Comparison of ENCODE assay signal across 27 cellular contexts in genomic region chr3:4731543-4732111, GRCh38.
A peak's percentile ranks its signal among the peaks of the same experiment; 100 is the strongest.
DNase-seq lines count a peak whose midpoint lies in the region; ATAC-seq lines count a peak whose summit lies in the region.
"Had no signal": no experiment of that assay in that cellular context is flagged by ENCODE, and none has a peak within 500 bp of the region (broad histone marks: within the 10 kb centered on the region; RNA-seq: fewer than 3 reads in every experiment).

No MANE protein-coding gene starts in this region.

- H3K18ac ChIP-seq in mesendoderm (ENCODE audit: low read length) (peak overlapping the region; percentile 19), trophoblast cell (ENCODE audit: low read length) (no peak overlapping the region)

- H2BK5ac ChIP-seq in mesendoderm (ENCODE audit: low read length), result no peak overlapping the region
- no peak overlapping the region for H2BK5ac ChIP-seq in trophoblast cell (ENCODE audit: low read depth, low read length, poor library complexity)

- DNase-seq in activated naive CD8-positive, alpha-beta T cell treated with anti-CD3 and anti-CD28 coated beads, Interleukin-2, amount 50 U/mL, for 24 hours, result no peak
- no peak for DNase-seq in activated naive CD8-positive, alpha-beta T cell treated with anti-CD3 and anti-CD28 coated beads for 36 hours
- no peak for DNase-seq in central memory CD8-positive, alpha-beta T cell (ENCODE audit: low spot score in 2 of 2)
- DNase-seq in mesendoderm, result no peak
- no peak for DNase-seq in NCI-H446 treated with DMSO at 0.1 percent for 48 hours (lab: John Stamatoyannopoulos, UW)
- no peak for DNase-seq in trophoblast cell
- no peak for DNase-seq in GM23248
- DNase-seq: activated CD4-positive, alpha-beta T cell treated with anti-CD3 and anti-CD28 coated beads, Interleukin-2, amount 10 ng/mL, durations not matched to agents 7 days and 5 days; Calu3; DMS79; endodermal cell; GDM1; mucosa of descending colon; NCI-H1048; NCI-H1694 treated with DMSO at 0.1 percent for 48 hours; NCI-H82; stimulated activated CD4-positive, alpha-beta T cell treated with anti-CD3 and anti-CD28 coated beads, Interleukin-4, amount 100 ng/mL, for 1 hour had no signal

- H4K12ac ChIP-seq in trophoblast cell (ENCODE audit: low read depth, low read length), result no peak overlapping the region

- H3K36me3 ChIP-seq in mesendoderm (ENCODE audit: control insufficient read depth, insufficient read depth, low read length) (no peaks in the 10 kb centered on the region), trophoblast cell (ENCODE audit: control insufficient read depth in 1 of 2, insufficient read depth in 2 of 2, low read length in 2 of 2) (no peaks in the 10 kb centered on the region), GM23248 (ENCODE audit: low read depth) (no peaks in the 10 kb centered on the region)
- H3K36me3 ChIP-seq: cardiac muscle cell had no signal

- ATAC-seq in activated naive CD8-positive, alpha-beta T cell treated with anti-CD3 and anti-CD28 coated beads, Interleukin-2, amount 50 U/mL, for 24 hours, result no peak
- ATAC-seq in central memory CD8-positive, alpha-beta T cell (replicated peaks; ENCODE audit: extremely low read depth, poor library complexity, severe bottlenecking), result no peak
- no peak for ATAC-seq in GM18517 (IDR thresholded peaks at IDR 0.05; ENCODE audit: unreplicated experiment)
- ATAC-seq: A549; activated naive CD4-positive, alpha-beta T cell treated with anti-CD3 and anti-CD28 coated beads, Interleukin-2, amount 50 U/mL, for 72 hours; esophagus mucosa; HCT116; mucosa of descending colon; natural killer cell treated with Interleukin-12 subunit alpha and Interleukin-12 subunit beta and Interleukin-15 and Interleukin-18, amount 100 ng/mL, for 72 hours; WTC11 had no signal

- no CpG with 5 or more reads among the region's 6 CpGs for WGBS in mesendoderm (ENCODE audit: extremely low coverage, insufficient coverage, low lambda C conversion rate)
- no CpG with 5 or more reads among the region's 6 CpGs for WGBS in trophoblast cell (ENCODE audit: extremely low coverage, insufficient coverage, insufficient read length)
- WGBS in GM23248 (ENCODE audit: low coverage in 1 of 2, low lambda C conversion rate in 2 of 2, missing lambda C conversion rate in 2 of 2), 2 experiments, result 94 to 98% methylated on average over 6 of the region's 6 CpGs

- H2AFZ ChIP-seq in trophoblast cell (ENCODE audit: insufficient read depth, low read length, poor library complexity) (no peak overlapping the region), GM23248 (no peak overlapping the region)

- H3K27ac Mint-ChIP-seq in activated naive CD8-positive, alpha-beta T cell treated with anti-CD3 and anti-CD28 coated beads, Interleukin-2, amount 50 U/mL, for 24 hours, result peak overlapping the region; percentile 36
- no peak overlapping the region for H3K27ac Mint-ChIP-seq in activated naive CD8-positive, alpha-beta T cell treated with anti-CD3 and anti-CD28 coated beads for 36 hours
- peak overlapping the region; percentile 3 for H3K27ac Mint-ChIP-seq in central memory CD8-positive, alpha-beta T cell (ENCODE audit: low read depth)
- H3K27ac Mint-ChIP-seq: activated CD4-positive, alpha-beta T cell treated with anti-CD3 and anti-CD28 coated beads, Interleukin-2, amount 10 ng/mL, durations not matched to agents 7 days and 5 days; dendritic cell treated with granulocyte-macrophage colony-stimulating factor and Interleukin-4, amounts not matched to agents 40 ng/mL and 50 ng/mL, for 4 days; endodermal cell; WTC11 had no signal

- H4K8ac ChIP-seq in mesendoderm (ENCODE audit: low read depth, low read length) (no peak overlapping the region), trophoblast cell (ENCODE audit: low read depth, low read length) (no peak overlapping the region)

- no peaks in the 10 kb centered on the region for H3K9me3 Mint-ChIP-seq in activated naive CD8-positive, alpha-beta T cell treated with anti-CD3 and anti-CD28 coated beads, Interleukin-2, amount 50 U/mL, for 24 hours
- peaks cover 3% of the 10 kb centered on the region for H3K9me3 Mint-ChIP-seq in activated naive CD8-positive, alpha-beta T cell treated with anti-CD3 and anti-CD28 coated beads for 36 hours
- H3K9me3 Mint-ChIP-seq in central memory CD8-positive, alpha-beta T cell, result no peaks in the 10 kb centered on the region
- H3K9me3 Mint-ChIP-seq: activated naive CD4-positive, alpha-beta T cell treated with anti-CD3 and anti-CD28 coated beads, Interleukin-2, amount 50 U/mL, for 72 hours; dendritic cell treated with granulocyte-macrophage colony-stimulating factor and Interleukin-4, amounts not matched to agents 40 ng/mL and 50 ng/mL, for 4 days; endodermal cell; natural killer cell treated with Interleukin-12 subunit alpha and Interleukin-12 subunit beta and Interleukin-15 and Interleukin-18, amount 100 ng/mL, for 72 hours; WTC11 had no signal

- no peaks in the 10 kb centered on the region for H3K27me3 ChIP-seq in mesendoderm (ENCODE audit: insufficient read depth, low read length, poor library complexity)
- H3K27me3 ChIP-seq in trophoblast cell (ENCODE audit: insufficient read depth, low read length), result no peaks in the 10 kb centered on the region
- no peaks in the 10 kb centered on the region for H3K27me3 ChIP-seq in GM23248 (replicated peaks; ENCODE audit: insufficient read depth)
- H3K27me3 ChIP-seq: ascending aorta, cardiac muscle cell had no signal

- no peak overlapping the region for H2BK12ac ChIP-seq in trophoblast cell (ENCODE audit: low read length)

- H3K9me2 ChIP-seq in GM23248 (ENCODE audit: insufficient read depth), result no peaks in the 10 kb centered on the region

- H3K79me1 ChIP-seq in mesendoderm (ENCODE audit: low read length), result no peaks in the 10 kb centered on the region
- no peaks in the 10 kb centered on the region for H3K79me1 ChIP-seq in trophoblast cell (ENCODE audit: low read length)

- H3K4ac ChIP-seq in mesendoderm (ENCODE audit: low read depth, low read length) (no peak overlapping the region), trophoblast cell (ENCODE audit: low read depth, low read length) (no peak overlapping the region)

- peaks cover 55% of the 10 kb centered on the region for H3K36me3 Mint-ChIP-seq in activated naive CD8-positive, alpha-beta T cell treated with anti-CD3 and anti-CD28 coated beads, Interleukin-2, amount 50 U/mL, for 24 hours (ENCODE audit: low read depth)
- H3K36me3 Mint-ChIP-seq in activated naive CD8-positive, alpha-beta T cell treated with anti-CD3 and anti-CD28 coated beads for 36 hours, result peaks cover 45% of the 10 kb centered on the region
- H3K36me3 Mint-ChIP-seq in central memory CD8-positive, alpha-beta T cell (ENCODE audit: insufficient read depth), result peaks cover 12% of the 10 kb centered on the region
- H3K36me3 Mint-ChIP-seq: WTC11 had no signal

- H3K9ac ChIP-seq in mesendoderm (ENCODE audit: low read length) (no peak overlapping the region), trophoblast cell (ENCODE audit: low read length) (no peak overlapping the region), GM23248 (no peak overlapping the region)

- H4K91ac ChIP-seq in trophoblast cell (ENCODE audit: low read depth, low read length), result no peak overlapping the region

- no peak overlapping the region for H3K27ac ChIP-seq in mesendoderm (ENCODE audit: low read depth, low read length)
- no peak overlapping the region for H3K27ac ChIP-seq in trophoblast cell (ENCODE audit: low read depth, low read length)
- no peak overlapping the region for H3K27ac ChIP-seq in GM23248
- H3K27ac ChIP-seq: ascending aorta, cardiac muscle cell had no signal

- H3K4me3 ChIP-seq in mesendoderm (ENCODE audit: low read length) (no peak overlapping the region), trophoblast cell (ENCODE audit: low read depth, low read length) (no peak overlapping the region), GM23248 (no peak overlapping the region)
- H3K4me3 ChIP-seq: A549, ascending aorta, cardiac muscle cell, mucosa of descending colon had no signal

- H3K9me3 ChIP-seq in trophoblast cell (ENCODE audit: insufficient read depth, low read depth, low read length) (no peaks in the 10 kb centered on the region), GM23248 (ENCODE audit: low read depth) (no peaks in the 10 kb centered on the region)
- H3K9me3 ChIP-seq: A549, ascending aorta, mucosa of descending colon had no signal

- H2BK120ac ChIP-seq in mesendoderm (ENCODE audit: low read depth, low read length) (peak overlapping the region; percentile 83), trophoblast cell (ENCODE audit: insufficient read depth, low read length, poor library complexity) (no peak overlapping the region)

- in situ Hi-C loops in GM23248 (cut with MboI), result no loop called here

- H3K79me2 ChIP-seq in mesendoderm (ENCODE audit: control insufficient read depth, insufficient read depth, low read length), result no peaks in the 10 kb centered on the region
- H3K79me2 ChIP-seq in trophoblast cell (ENCODE audit: control insufficient read depth, insufficient read depth, low read length, poor library complexity), result no peaks in the 10 kb centered on the region
- no peaks in the 10 kb centered on the region for H3K79me2 ChIP-seq in GM23248 (ENCODE audit: insufficient read depth)

- H3F3A ChIP-seq in GM23248 (ENCODE audit: insufficient read depth), result no peaks in the 10 kb centered on the region

- H3K4me1 Mint-ChIP-seq in activated naive CD8-positive, alpha-beta T cell treated with anti-CD3 and anti-CD28 coated beads, Interleukin-2, amount 50 U/mL, for 24 hours, result peaks cover 25% of the 10 kb centered on the region
- H3K4me1 Mint-ChIP-seq in activated naive CD8-positive, alpha-beta T cell treated with anti-CD3 and anti-CD28 coated beads for 36 hours, result peaks cover 32% of the 10 kb centered on the region
- H3K4me1 Mint-ChIP-seq in central memory CD8-positive, alpha-beta T cell, result peaks cover 6% of the 10 kb centered on the region
- H3K4me1 Mint-ChIP-seq: endodermal cell had no signal

- no peaks in the 10 kb centered on the region for H3K27me3 Mint-ChIP-seq in activated naive CD8-positive, alpha-beta T cell treated with anti-CD3 and anti-CD28 coated beads, Interleukin-2, amount 50 U/mL, for 24 hours
- no peaks in the 10 kb centered on the region for H3K27me3 Mint-ChIP-seq in activated naive CD8-positive, alpha-beta T cell treated with anti-CD3 and anti-CD28 coated beads for 36 hours
- H3K27me3 Mint-ChIP-seq in central memory CD8-positive, alpha-beta T cell, result no peaks in the 10 kb centered on the region
- H3K27me3 Mint-ChIP-seq: activated CD4-positive, alpha-beta T cell treated with anti-CD3 and anti-CD28 coated beads, Interleukin-2, amount 10 ng/mL, durations not matched to agents 7 days and 5 days; dendritic cell treated with granulocyte-macrophage colony-stimulating factor and Interleukin-4, amounts not matched to agents 40 ng/mL and 50 ng/mL, for 4 days; natural killer cell treated with Interleukin-12 subunit alpha and Interleukin-12 subunit beta and Interleukin-15 and Interleukin-18, amount 100 ng/mL, for 72 hours had no signal

- H2BK15ac ChIP-seq in mesendoderm (replicated peaks; ENCODE audit: low read depth), result no peak overlapping the region

- H4K20me1 ChIP-seq in GM23248 (ENCODE audit: insufficient read depth), result no peaks in the 10 kb centered on the region

- H3K4me3 Mint-ChIP-seq in activated naive CD8-positive, alpha-beta T cell treated with anti-CD3 and anti-CD28 coated beads, Interleukin-2, amount 50 U/mL, for 24 hours, result no peak overlapping the region
- H3K4me3 Mint-ChIP-seq in activated naive CD8-positive, alpha-beta T cell treated with anti-CD3 and anti-CD28 coated beads for 36 hours, result no peak overlapping the region
- H3K4me3 Mint-ChIP-seq in central memory CD8-positive, alpha-beta T cell, result no peak overlapping the region
- H3K4me3 Mint-ChIP-seq: activated CD4-positive, alpha-beta T cell treated with anti-CD3 and anti-CD28 coated beads, Interleukin-2, amount 10 ng/mL, durations not matched to agents 7 days and 5 days; dendritic cell treated with granulocyte-macrophage colony-stimulating factor and Interleukin-4, amounts not matched to agents 40 ng/mL and 50 ng/mL, for 4 days; endodermal cell; natural killer cell treated with Interleukin-12 subunit alpha and Interleukin-12 subunit beta and Interleukin-15 and Interleukin-18, amount 100 ng/mL, for 72 hours; WTC11 had no signal

- H3K23ac ChIP-seq in mesendoderm (ENCODE audit: low read length) (no peak overlapping the region), trophoblast cell (ENCODE audit: low read length) (no peak overlapping the region)

- H3K4me2 ChIP-seq in mesendoderm (ENCODE audit: low read length) (no peak overlapping the region), trophoblast cell (ENCODE audit: low read length) (no peak overlapping the region), GM23248 (ENCODE audit: unreplicated experiment) (no peak overlapping the region)
- H3K4me2 ChIP-seq: A549 had no signal

- H4K5ac ChIP-seq in mesendoderm (ENCODE audit: low read length), result no peak overlapping the region

- H3K4me1 ChIP-seq in mesendoderm (ENCODE audit: control insufficient read depth, low read depth, low read length) (no peaks in the 10 kb centered on the region), trophoblast cell (ENCODE audit: control insufficient read depth in 1 of 2, insufficient read depth in 2 of 2, low read length in 2 of 2) (peaks cover 8 to 10% of the 10 kb centered on the region in 2 experiments), GM23248 (ENCODE audit: insufficient read depth) (no peaks in the 10 kb centered on the region)
- H3K4me1 ChIP-seq: ascending aorta had no signal

- H2AK5ac ChIP-seq in mesendoderm (ENCODE audit: low read length), result no peak overlapping the region
- no peak overlapping the region for H2AK5ac ChIP-seq in trophoblast cell (ENCODE audit: low read length)

- no peak overlapping the region for H3K56ac ChIP-seq in mesendoderm (ENCODE audit: low read length)

- H3K14ac ChIP-seq in trophoblast cell (ENCODE audit: low read length), result no peak overlapping the region
